11 cellular contexts compared by ENCODE assay signal in genomic region chr18:9808530-9809241, GRCh38.
DNase-seq lines count a peak whose midpoint lies in the region; ATAC-seq and TF ChIP-seq lines count a peak whose summit lies in the region.
"Had no signal": no experiment of that assay in that cellular context is flagged by ENCODE, and none has a peak within 500 bp of the region (broad histone marks: within the 10 kb centered on the region; RNA-seq: fewer than 3 reads in every experiment).

No MANE protein-coding gene starts in this region.

- H3K27ac ChIP-seq in dorsolateral prefrontal cortex: peak overlapping the region in 58 of 59 donors; percentile 46 to 93 (median 80)
- peak overlapping the region in 11 of 21 experiments; percentile 0 to 52 (median 31) for H3K27ac ChIP-seq in skin epidermis
- H3K27ac ChIP-seq: HL-60 had no signal

- intact Hi-C loops in dorsolateral prefrontal cortex (cut with DNase I): loop anchor here in 1 of 2 donors (10.0 kb wide), 2 partner anchors 106 to 146 kb away; partner anchors contain the start of gene VAPA

- peak overlapping the region; percentile 44; the same call in 1 of the 2 replicates for H3K27ac Mint-ChIP-seq in HFFc6
- H3K27ac Mint-ChIP-seq: activated B cell treated with CpG ODN at 0.5 μM for 24 hours had no signal

- H3K4me3 Mint-ChIP-seq in HFFc6: peak overlapping the region; percentile 3; the same call in 1 of the 2 replicates
- H3K4me3 Mint-ChIP-seq: activated B cell treated with CpG ODN at 0.5 μM for 24 hours had no signal

- H3K4me1 Mint-ChIP-seq in HFFc6 (ENCODE audit: low read depth): peaks cover 27% of the 10 kb centered on the region
- H3K4me1 Mint-ChIP-seq: activated B cell treated with CpG ODN at 0.5 μM for 24 hours had no signal

- no peaks in the 10 kb centered on the region for H3K9me3 Mint-ChIP-seq in HFFc6
- H3K9me3 Mint-ChIP-seq: activated B cell treated with CpG ODN at 0.5 μM for 24 hours had no signal

- ATAC-seq in HG03457 (IDR thresholded peaks at IDR 0.05; ENCODE audit: unreplicated experiment) (no peak), GM21367 (IDR thresholded peaks at IDR 0.05; ENCODE audit: unreplicated experiment) (no peak)

- no peaks in the 10 kb centered on the region for H3K27me3 ChIP-seq in dorsolateral prefrontal cortex

- H3K36me3 Mint-ChIP-seq in HFFc6 (ENCODE audit: low read depth): no peaks in the 10 kb centered on the region

- no peak for DNase-seq in HFFc6
- peak in 4 of 10 donors; percentile 22 to 68 (median 63) for DNase-seq in dorsolateral prefrontal cortex
- DNase-seq in left kidney (ENCODE audit: low read depth, low spot score): peak; percentile 69
- DNase-seq in SK-N-DZ (ENCODE audit: low spot score): no peak
- DNase-seq in COR-L47 (lab: John Stamatoyannopoulos, UW): no peak
- DNase-seq: activated B cell treated with CpG ODN at 0.5 μM for 24 hours, NCI-H524 treated with DMSO at 0.1 percent for 48 hours had no signal

- peaks cover 4% of the 10 kb centered on the region for H3K27me3 Mint-ChIP-seq in HFFc6 (ENCODE audit: insufficient read depth)
- H3K27me3 Mint-ChIP-seq: activated B cell treated with CpG ODN at 0.5 μM for 24 hours had no signal

- peak overlapping the region in 35 of 59 donors; percentile 0 to 49 (median 22) for H3K4me3 ChIP-seq in dorsolateral prefrontal cortex
- peak overlapping the region in 1 of 7 experiments; percentile 21 for H3K4me3 ChIP-seq in skin epidermis

- TF ChIP-seq CTCF in HFFc6 (IDR thresholded peaks at IDR 0.05) (no peak), dorsolateral prefrontal cortex (IDR thresholded peaks at IDR 0.05 in 54 of 56, conservative IDR thresholded peaks at IDR 0.05 in 2 of 56; ENCODE audit: low read depth in 1 of 56, partially characterized antibody in 56 of 56) (peak in 1 of 56 donors; percentile 40)
